ENCODE assay signal across 1 cellular context in the genomic region with DNA sequence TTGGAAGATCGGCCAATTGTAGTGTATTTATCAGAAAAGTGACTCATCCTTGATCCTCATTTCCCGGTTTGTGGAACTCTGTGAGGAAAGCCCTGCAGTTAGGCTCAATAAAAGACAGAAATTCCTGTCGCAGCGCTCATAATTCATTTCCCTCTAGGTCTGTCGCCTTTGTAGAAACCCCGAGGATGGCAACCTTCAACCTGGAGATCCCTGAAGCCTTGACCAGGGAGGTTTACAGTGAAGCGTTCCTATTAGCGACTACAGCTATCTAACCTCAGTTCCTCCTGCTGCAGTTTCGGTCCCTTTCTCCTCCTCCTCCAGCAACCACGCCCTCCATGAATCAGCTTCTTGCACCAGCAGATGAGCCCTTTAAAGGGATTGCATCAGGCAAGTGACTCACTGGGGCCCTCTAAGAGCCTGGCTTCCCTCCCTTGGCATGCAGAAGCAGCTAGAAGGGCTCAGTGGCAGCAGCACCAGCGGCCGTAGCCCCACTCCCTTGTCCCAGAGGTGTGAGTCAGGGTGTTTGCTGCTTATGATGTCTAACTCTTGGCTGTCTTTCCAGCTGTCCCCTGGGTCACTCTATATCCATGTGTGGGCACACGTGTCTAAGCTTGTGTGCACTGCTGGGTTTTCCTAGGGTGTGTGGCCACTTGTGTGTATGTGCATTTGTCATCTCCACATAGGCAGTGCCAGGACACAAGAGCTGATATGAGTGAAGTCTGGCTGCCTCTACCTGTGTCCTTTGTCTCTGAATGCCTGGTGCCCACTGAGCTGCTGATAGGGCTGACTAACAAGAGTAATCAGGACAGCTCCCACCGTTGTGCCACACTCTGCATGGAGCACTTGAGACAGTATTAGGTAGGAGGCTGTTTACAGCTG.
TF ChIP-seq lines count a peak whose summit lies in the region.

No MANE protein-coding gene starts in this region.

TF ChIP-seq in HepG2, 621 proteins besides CTCF, POLR2A, EP300 and RAD21 (continued from another document and continues in another):
- TF ChIP-seq, protein P1, sequence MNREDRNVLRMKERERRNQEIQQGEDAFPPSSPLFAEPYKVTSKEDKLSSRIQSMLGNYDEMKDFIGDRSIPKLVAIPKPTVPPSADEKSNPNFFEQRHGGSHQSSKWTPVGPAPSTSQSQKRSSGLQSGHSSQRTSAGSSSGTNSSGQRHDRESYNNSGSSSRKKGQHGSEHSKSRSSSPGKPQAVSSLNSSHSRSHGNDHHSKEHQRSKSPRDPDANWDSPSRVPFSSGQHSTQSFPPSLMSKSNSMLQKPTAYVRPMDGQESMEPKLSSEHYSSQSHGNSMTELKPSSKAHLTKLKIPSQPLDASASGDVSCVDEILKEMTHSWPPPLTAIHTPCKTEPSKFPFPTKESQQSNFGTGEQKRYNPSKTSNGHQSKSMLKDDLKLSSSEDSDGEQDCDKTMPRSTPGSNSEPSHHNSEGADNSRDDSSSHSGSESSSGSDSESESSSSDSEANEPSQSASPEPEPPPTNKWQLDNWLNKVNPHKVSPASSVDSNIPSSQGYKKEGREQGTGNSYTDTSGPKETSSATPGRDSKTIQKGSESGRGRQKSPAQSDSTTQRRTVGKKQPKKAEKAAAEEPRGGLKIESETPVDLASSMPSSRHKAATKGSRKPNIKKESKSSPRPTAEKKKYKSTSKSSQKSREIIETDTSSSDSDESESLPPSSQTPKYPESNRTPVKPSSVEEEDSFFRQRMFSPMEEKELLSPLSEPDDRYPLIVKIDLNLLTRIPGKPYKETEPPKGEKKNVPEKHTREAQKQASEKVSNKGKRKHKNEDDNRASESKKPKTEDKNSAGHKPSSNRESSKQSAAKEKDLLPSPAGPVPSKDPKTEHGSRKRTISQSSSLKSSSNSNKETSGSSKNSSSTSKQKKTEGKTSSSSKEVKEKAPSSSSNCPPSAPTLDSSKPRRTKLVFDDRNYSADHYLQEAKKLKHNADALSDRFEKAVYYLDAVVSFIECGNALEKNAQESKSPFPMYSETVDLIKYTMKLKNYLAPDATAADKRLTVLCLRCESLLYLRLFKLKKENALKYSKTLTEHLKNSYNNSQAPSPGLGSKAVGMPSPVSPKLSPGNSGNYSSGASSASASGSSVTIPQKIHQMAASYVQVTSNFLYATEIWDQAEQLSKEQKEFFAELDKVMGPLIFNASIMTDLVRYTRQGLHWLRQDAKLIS (CRISPR knock-in tag; IDR thresholded peaks at IDR 0.05) = no peak
- peak; percentile 66; the same call in 1 of the 2 replicates for TF ChIP-seq RCOR2 (CRISPR knock-in tag; IDR thresholded peaks at IDR 0.05)
- peak; percentile 25 for TF ChIP-seq ZNF883 (CRISPR knock-in tag; IDR thresholded peaks at IDR 0.05; ENCODE audit: not compliant biosample characterization)
- TF ChIP-seq, protein P2, sequence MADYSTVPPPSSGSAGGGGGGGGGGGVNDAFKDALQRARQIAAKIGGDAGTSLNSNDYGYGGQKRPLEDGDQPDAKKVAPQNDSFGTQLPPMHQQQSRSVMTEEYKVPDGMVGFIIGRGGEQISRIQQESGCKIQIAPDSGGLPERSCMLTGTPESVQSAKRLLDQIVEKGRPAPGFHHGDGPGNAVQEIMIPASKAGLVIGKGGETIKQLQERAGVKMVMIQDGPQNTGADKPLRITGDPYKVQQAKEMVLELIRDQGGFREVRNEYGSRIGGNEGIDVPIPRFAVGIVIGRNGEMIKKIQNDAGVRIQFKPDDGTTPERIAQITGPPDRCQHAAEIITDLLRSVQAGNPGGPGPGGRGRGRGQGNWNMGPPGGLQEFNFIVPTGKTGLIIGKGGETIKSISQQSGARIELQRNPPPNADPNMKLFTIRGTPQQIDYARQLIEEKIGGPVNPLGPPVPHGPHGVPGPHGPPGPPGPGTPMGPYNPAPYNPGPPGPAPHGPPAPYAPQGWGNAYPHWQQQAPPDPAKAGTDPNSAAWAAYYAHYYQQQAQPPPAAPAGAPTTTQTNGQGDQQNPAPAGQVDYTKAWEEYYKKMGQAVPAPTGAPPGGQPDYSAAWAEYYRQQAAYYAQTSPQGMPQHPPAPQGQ (CRISPR knock-in tag; IDR thresholded peaks at IDR 0.05; ENCODE audit: borderline replicate concordance) = peak; percentile 71; the same call in 1 of the 2 replicates
- TF ChIP-seq, protein P3, sequence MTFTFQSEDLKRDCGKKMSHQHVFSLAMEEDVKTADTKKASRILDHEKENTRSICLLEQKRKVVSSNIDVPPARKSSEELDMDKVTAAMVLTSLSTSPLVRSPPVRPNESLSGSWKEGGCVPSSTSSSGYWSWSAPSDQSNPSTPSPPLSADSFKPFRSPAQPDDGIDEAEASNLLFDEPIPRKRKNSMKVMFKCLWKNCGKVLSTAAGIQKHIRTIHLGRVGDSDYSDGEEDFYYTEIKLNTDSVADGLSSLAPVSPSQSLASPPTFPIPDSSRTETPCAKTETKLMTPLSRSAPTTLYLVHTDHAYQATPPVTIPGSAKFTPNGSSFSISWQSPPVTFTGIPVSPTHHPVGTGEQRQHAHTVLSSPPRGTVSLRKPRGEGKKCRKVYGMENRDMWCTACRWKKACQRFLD (CRISPR knock-in tag; IDR thresholded peaks at IDR 0.05; ENCODE audit: borderline replicate concordance) = no peak
- TF ChIP-seq REL (CRISPR knock-in tag; conservative IDR thresholded peaks at IDR 0.05) = no peak
- TF ChIP-seq ATRX (CRISPR knock-in tag; IDR thresholded peaks at IDR 0.05; ENCODE audit: borderline replicate concordance) = no peak
- TF ChIP-seq, protein P4, sequence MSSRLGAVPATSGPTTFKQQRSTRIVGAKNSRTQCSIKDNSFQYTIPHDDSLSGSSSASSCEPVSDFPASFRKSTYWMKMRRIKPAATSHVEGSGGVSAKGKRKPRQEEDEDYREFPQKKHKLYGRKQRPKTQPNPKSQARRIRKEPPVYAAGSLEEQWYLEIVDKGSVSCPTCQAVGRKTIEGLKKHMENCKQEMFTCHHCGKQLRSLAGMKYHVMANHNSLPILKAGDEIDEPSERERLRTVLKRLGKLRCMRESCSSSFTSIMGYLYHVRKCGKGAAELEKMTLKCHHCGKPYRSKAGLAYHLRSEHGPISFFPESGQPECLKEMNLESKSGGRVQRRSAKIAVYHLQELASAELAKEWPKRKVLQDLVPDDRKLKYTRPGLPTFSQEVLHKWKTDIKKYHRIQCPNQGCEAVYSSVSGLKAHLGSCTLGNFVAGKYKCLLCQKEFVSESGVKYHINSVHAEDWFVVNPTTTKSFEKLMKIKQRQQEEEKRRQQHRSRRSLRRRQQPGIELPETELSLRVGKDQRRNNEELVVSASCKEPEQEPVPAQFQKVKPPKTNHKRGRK (CRISPR knock-in tag; IDR thresholded peaks at IDR 0.05) = 0 out of 2 replicates have a peak, but pooled peaks have one; percentile 51
- no peak for TF ChIP-seq RAD51 (IDR thresholded peaks at IDR 0.05; ENCODE audit: borderline replicate concordance)
- TF ChIP-seq ZNF326 (CRISPR knock-in tag; IDR thresholded peaks at IDR 0.05; ENCODE audit: borderline replicate concordance) = no peak
- TF ChIP-seq SRSF9 (IDR thresholded peaks at IDR 0.05; ENCODE audit: borderline replicate concordance, insufficient read depth, low read depth, low read length, poor library complexity, severe bottlenecking) = no peak
- no peak for TF ChIP-seq FOXP1 (IDR thresholded peaks at IDR 0.05)
- no peak for TF ChIP-seq FOXP1 (CRISPR knock-in tag; IDR thresholded peaks at IDR 0.05)
- TF ChIP-seq EEA1 (CRISPR knock-in tag; IDR thresholded peaks at IDR 0.05; ENCODE audit: borderline replicate concordance) = no peak
- no peak for TF ChIP-seq ZNF256 (CRISPR knock-in tag; conservative IDR thresholded peaks at IDR 0.05)
- TF ChIP-seq ZSCAN22 (CRISPR knock-in tag; IDR thresholded peaks at IDR 0.05) = no peak
- TF ChIP-seq, protein P5, sequence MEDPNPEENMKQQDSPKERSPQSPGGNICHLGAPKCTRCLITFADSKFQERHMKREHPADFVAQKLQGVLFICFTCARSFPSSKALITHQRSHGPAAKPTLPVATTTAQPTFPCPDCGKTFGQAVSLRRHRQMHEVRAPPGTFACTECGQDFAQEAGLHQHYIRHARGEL (CRISPR knock-in tag; IDR thresholded peaks at IDR 0.05) = no peak
- TF ChIP-seq NFYC (CRISPR knock-in tag; IDR thresholded peaks at IDR 0.05) = no peak
- TF ChIP-seq ATAD3A (CRISPR knock-in tag; IDR thresholded peaks at IDR 0.05) = no peak
- no peak for TF ChIP-seq TP53 (CRISPR knock-in tag; conservative IDR thresholded peaks at IDR 0.05)
- TF ChIP-seq, protein P6, sequence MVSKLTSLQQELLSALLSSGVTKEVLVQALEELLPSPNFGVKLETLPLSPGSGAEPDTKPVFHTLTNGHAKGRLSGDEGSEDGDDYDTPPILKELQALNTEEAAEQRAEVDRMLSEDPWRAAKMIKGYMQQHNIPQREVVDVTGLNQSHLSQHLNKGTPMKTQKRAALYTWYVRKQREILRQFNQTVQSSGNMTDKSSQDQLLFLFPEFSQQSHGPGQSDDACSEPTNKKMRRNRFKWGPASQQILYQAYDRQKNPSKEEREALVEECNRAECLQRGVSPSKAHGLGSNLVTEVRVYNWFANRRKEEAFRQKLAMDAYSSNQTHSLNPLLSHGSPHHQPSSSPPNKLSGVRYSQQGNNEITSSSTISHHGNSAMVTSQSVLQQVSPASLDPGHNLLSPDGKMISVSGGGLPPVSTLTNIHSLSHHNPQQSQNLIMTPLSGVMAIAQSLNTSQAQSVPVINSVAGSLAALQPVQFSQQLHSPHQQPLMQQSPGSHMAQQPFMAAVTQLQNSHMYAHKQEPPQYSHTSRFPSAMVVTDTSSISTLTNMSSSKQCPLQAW (CRISPR knock-in tag; IDR thresholded peaks at IDR 0.05) = peak; percentile 58
- TF ChIP-seq, protein P7, sequence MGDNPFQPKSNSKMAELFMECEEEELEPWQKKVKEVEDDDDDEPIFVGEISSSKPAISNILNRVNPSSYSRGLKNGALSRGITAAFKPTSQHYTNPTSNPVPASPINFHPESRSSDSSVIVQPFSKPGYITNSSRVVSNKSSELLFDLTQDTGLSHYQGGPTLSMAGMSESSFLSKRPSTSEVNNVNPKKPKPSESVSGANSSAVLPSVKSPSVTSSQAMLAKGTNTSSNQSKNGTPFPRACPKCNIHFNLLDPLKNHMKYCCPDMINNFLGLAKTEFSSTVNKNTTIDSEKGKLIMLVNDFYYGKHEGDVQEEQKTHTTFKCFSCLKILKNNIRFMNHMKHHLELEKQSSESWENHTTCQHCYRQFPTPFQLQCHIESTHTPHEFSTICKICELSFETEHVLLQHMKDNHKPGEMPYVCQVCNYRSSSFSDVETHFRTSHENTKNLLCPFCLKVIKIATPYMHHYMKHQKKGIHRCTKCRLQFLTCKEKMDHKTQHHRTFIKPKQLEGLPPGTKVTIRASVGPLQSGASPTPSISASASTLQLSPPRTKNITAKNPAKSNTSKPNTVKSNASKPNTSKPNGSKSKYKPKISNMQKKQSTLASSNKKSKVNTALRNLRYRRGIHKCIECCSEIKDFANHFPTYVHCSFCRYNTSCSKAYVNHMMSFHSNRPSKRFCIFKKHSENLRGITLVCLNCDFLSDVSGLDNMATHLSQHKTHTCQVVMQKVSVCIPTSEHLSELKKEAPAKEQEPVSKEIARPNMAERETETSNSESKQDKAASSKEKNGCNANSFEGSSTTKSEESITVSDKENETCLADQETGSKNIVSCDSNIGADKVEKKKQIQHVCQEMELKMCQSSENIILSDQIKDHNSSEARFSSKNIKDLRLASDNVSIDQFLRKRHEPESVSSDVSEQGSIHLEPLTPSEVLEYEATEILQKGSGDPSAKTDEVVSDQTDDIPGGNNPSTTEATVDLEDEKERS (CRISPR knock-in tag; IDR thresholded peaks at IDR 0.05) = peak; percentile 82; the same call in 1 of the 2 replicates
- no peak; the same call in 1 of the 2 replicates for TF ChIP-seq MEIS2 (CRISPR knock-in tag; IDR thresholded peaks at IDR 0.05)
- TF ChIP-seq ZNF274 (CRISPR knock-in tag; IDR thresholded peaks at IDR 0.05) = no peak
- no peak for TF ChIP-seq MAF1 (CRISPR knock-in tag; IDR thresholded peaks at IDR 0.05; ENCODE audit: borderline replicate concordance)
- TF ChIP-seq NFATC3 (CRISPR knock-in tag; IDR thresholded peaks at IDR 0.05) = no peak
- TF ChIP-seq ZNF737 (CRISPR knock-in tag; IDR thresholded peaks at IDR 0.05; ENCODE audit: borderline replicate concordance) = no peak; the same call in 1 of the 2 replicates
- TF ChIP-seq SMARCE1 (IDR thresholded peaks at IDR 0.05; ENCODE audit: borderline replicate concordance) = no peak
- TF ChIP-seq, protein P8, sequence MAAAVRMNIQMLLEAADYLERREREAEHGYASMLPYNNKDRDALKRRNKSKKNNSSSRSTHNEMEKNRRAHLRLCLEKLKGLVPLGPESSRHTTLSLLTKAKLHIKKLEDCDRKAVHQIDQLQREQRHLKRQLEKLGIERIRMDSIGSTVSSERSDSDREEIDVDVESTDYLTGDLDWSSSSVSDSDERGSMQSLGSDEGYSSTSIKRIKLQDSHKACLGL (CRISPR knock-in tag; IDR thresholded peaks at IDR 0.05) = 0 out of 2 replicates have a peak, but pooled peaks have one; percentile 2
- no peak for TF ChIP-seq SMYD3 (CRISPR knock-in tag; IDR thresholded peaks at IDR 0.05)
- TF ChIP-seq ZNF790 (CRISPR knock-in tag; IDR thresholded peaks at IDR 0.05; ENCODE audit: borderline replicate concordance) = no peak; the same call in 1 of the 2 replicates
- no peak for TF ChIP-seq MBD4 (IDR thresholded peaks at IDR 0.05; ENCODE audit: borderline replicate concordance, low read length)
- TF ChIP-seq SYNCRIP (IDR thresholded peaks at IDR 0.05; ENCODE audit: insufficient read depth, low read depth, low read length) = no peak
- TF ChIP-seq KDM1A (CRISPR knock-in tag; IDR thresholded peaks at IDR 0.05) = peak; percentile 77
- no peak for TF ChIP-seq ZNF3 (CRISPR knock-in tag; IDR thresholded peaks at IDR 0.05)
- TF ChIP-seq, protein P9, sequence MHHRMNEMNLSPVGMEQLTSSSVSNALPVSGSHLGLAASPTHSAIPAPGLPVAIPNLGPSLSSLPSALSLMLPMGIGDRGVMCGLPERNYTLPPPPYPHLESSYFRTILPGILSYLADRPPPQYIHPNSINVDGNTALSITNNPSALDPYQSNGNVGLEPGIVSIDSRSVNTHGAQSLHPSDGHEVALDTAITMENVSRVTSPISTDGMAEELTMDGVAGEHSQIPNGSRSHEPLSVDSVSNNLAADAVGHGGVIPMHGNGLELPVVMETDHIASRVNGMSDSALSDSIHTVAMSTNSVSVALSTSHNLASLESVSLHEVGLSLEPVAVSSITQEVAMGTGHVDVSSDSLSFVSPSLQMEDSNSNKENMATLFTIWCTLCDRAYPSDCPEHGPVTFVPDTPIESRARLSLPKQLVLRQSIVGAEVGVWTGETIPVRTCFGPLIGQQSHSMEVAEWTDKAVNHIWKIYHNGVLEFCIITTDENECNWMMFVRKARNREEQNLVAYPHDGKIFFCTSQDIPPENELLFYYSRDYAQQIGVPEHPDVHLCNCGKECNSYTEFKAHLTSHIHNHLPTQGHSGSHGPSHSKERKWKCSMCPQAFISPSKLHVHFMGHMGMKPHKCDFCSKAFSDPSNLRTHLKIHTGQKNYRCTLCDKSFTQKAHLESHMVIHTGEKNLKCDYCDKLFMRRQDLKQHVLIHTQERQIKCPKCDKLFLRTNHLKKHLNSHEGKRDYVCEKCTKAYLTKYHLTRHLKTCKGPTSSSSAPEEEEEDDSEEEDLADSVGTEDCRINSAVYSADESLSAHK (CRISPR knock-in tag; IDR thresholded peaks at IDR 0.05; ENCODE audit: borderline replicate concordance) = no peak
- no peak for TF ChIP-seq MAFG (CRISPR knock-in tag; IDR thresholded peaks at IDR 0.05)
- TF ChIP-seq CBX2 (IDR thresholded peaks at IDR 0.05; ENCODE audit: low read depth, low read length) = no peak
- TF ChIP-seq CBX2 (CRISPR knock-in tag; IDR thresholded peaks at IDR 0.05; ENCODE audit: low read depth) = no peak
- TF ChIP-seq ZNF460 (CRISPR knock-in tag; IDR thresholded peaks at IDR 0.05; ENCODE audit: borderline replicate concordance) = no peak
- TF ChIP-seq KDM3A (CRISPR knock-in tag; IDR thresholded peaks at IDR 0.05; ENCODE audit: low read depth) = no peak
- peak; percentile 27; the same call in 1 of the 2 replicates for TF ChIP-seq ZNF724P (CRISPR knock-in tag; IDR thresholded peaks at IDR 0.05; ENCODE audit: borderline replicate concordance)
- TF ChIP-seq MTA3 (CRISPR knock-in tag; IDR thresholded peaks at IDR 0.05) = no peak
